In the genomic region with DNA sequence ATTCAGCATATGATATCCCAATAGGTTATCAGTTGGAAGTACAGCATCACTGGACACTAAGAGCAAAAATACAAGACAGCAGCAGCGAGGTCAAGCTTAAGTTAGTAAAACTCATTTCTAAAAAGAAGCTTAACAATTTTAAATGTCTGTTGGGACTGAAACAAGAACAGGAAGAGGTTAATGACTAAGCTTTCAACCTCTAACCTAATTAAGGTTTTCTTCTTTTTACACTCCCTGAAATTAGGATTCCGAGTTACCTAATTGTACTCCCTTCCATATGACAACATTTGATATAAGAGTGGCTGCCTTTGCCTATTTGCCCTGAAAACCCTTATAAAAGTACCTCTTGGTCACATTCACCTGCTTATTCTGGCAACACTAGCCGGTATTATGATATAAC, we compare ENCODE assay signal across 1 cellular context.
TF ChIP-seq lines count a peak whose summit lies in the region.

No MANE protein-coding gene starts in this region.

TF ChIP-seq in IMR-90, 13 proteins besides CTCF, POLR2A, EP300 and RAD21:
- TF ChIP-seq MAZ (IDR thresholded peaks at IDR 0.05; ENCODE audit: borderline replicate concordance, low read depth, low read length) (no peak), MXI1 (IDR thresholded peaks at IDR 0.05; ENCODE audit: borderline replicate concordance, low read depth, low read length) (no peak), SMC3 (IDR thresholded peaks at IDR 0.05; ENCODE audit: low read depth, low read length) (no peak), CEBPB (IDR thresholded peaks at IDR 0.05; ENCODE audit: low read depth, low read length) (no peak), MAFK (IDR thresholded peaks at IDR 0.05; ENCODE audit: low read depth, low read length) (no peak), FOS (IDR thresholded peaks at IDR 0.05; ENCODE audit: low read depth, low read length) (no peak), RFX5 (IDR thresholded peaks at IDR 0.05; ENCODE audit: low read depth, low read length) (no peak), ELK1 (IDR thresholded peaks at IDR 0.05; ENCODE audit: borderline replicate concordance, low read depth, low read length) (no peak), BHLHE40 (IDR thresholded peaks at IDR 0.05; ENCODE audit: low read depth, low read length) (no peak), CHD1 (IDR thresholded peaks at IDR 0.05; ENCODE audit: low read depth, low read length) (no peak), NFE2L2 (IDR thresholded peaks at IDR 0.05; ENCODE audit: low read depth, low read length) (no peak), RCOR1 (IDR thresholded peaks at IDR 0.05; ENCODE audit: insufficient replicate concordance, low read length) (no peak)
- TF ChIP-seq, protein P1, sequence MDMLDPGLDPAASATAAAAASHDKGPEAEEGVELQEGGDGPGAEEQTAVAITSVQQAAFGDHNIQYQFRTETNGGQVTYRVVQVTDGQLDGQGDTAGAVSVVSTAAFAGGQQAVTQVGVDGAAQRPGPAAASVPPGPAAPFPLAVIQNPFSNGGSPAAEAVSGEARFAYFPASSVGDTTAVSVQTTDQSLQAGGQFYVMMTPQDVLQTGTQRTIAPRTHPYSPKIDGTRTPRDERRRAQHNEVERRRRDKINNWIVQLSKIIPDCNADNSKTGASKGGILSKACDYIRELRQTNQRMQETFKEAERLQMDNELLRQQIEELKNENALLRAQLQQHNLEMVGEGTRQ (IDR thresholded peaks at IDR 0.05; ENCODE audit: low read depth, low read length), result no peak
